Comparison of ENCODE assay signal across 14 cellular contexts in genomic region chr7:3493499-3493898, GRCh38.
DNase-seq lines count a peak whose midpoint lies in the region; ATAC-seq, FAIRE-seq and TF ChIP-seq lines count a peak whose summit lies in the region.
"Had no signal": no experiment of that assay in that cellular context is flagged by ENCODE, and none has a peak within 500 bp of the region (broad histone marks: within the 10 kb centered on the region; RNA-seq: fewer than 3 reads in every experiment).

No MANE protein-coding gene starts in this region.

- FAIRE-seq in A549 (lab: Jason Lieb, UNC) (peak; percentile 85), HepG2 (lab: Jason Lieb, UNC) (no peak), GM19239 (lab: Jason Lieb, UNC) (no peak)
- FAIRE-seq: frontal cortex, G401.6 had no signal

- no TSS peak for BruUV-seq in HepG2 (replicated peaks; lab: Mats Ljungman, UMichigan)

- TF ChIP-seq POLR2A in A549 (IDR thresholded peaks at IDR 0.05; ENCODE audit: low read length) (no peak), HepG2 (IDR thresholded peaks at IDR 0.05; ENCODE audit: insufficient read depth in 1 of 2, low read depth in 2 of 2, low read length in 2 of 2) (no peak)

- intact Hi-C loops in HepG2 (cut with micrococcal nuclease; ENCODE audit: unreplicated experiment): no loop called here

- TF ChIP-seq RAD21 in A549 (conservative IDR thresholded peaks at IDR 0.05 in 1 of 2, IDR thresholded peaks at IDR 0.05 in 1 of 2) (no peak), HepG2 (CRISPR knock-in tag; IDR thresholded peaks at IDR 0.05) (no peak)

- in situ Hi-C loops in HepG2 (cut with HindIII; ENCODE audit: extremely low pct_ligation_motif_present, low pct_unique_long_range_greater_than_20kb): no loop called here

- H3K4me3 ChIP-seq in A549 (no peak overlapping the region), coronary artery (peak overlapping the region; percentile 26), HepG2 (replicated peaks in 1 of 3; ENCODE audit: insufficient read depth in 1 of 3, low read depth in 2 of 3, low read length in 3 of 3) (no peak overlapping the region)
- H3K4me3 ChIP-seq: adrenal gland had no signal

- no peaks in the 10 kb centered on the region for H3K9me3 ChIP-seq in A549
- H3K9me3 ChIP-seq in HepG2 (ENCODE audit: low read length): no peaks in the 10 kb centered on the region
- H3K9me3 ChIP-seq: adrenal gland had no signal

- CTCF ChIA-PET in A549 (lab: Yijun Ruan, JAX): interaction anchor here (3.5 kb wide), 1 partner anchor 11 kb away, joined by 14 read pairs; no protein-coding TSS in a partner anchor
- CTCF ChIA-PET in HepG2 (lab: Yijun Ruan, JAX; ENCODE audit: low intra/inter-chr PET ratio, low total read pairs): no interaction called here
- CTCF ChIA-PET in HEK293T (lab: Yijun Ruan, JAX): interaction anchor here (0.6 to 1.4 kb wide), 3 partner anchors 11 to 189 kb away, joined by 3 to 4 read pairs (median 3); no protein-coding TSS in a partner anchor

- no peak overlapping the region for H3K9ac ChIP-seq in HepG2 (ENCODE audit: insufficient read depth, low read depth, low read length)

- POLR2A ChIA-PET in A549 (lab: Yijun Ruan, JAX): no interaction called here
- POLR2A ChIA-PET in HepG2 (lab: Yijun Ruan, JAX): no interaction called here
- POLR2A ChIA-PET in HEK293T (lab: Yijun Ruan, JAX): no interaction called here

- H3K36me3 ChIP-seq in HepG2 (replicated peaks in 1 of 2; ENCODE audit: control insufficient read depth in 1 of 2, insufficient read depth in 2 of 2, low read length in 2 of 2): no peaks in the 10 kb centered on the region
- H3K36me3 ChIP-seq: adrenal gland had no signal

- no peaks in the 10 kb centered on the region for H3K27me3 ChIP-seq in HepG2 (ENCODE audit: control insufficient read depth in 1 of 2, insufficient read depth in 2 of 2, low read length in 2 of 2)
- H3K27me3 ChIP-seq: adrenal gland had no signal

- H3K4me1 ChIP-seq in A549 (peaks cover 9% of the 10 kb centered on the region; the same call in 2 of the 3 replicates), HepG2 (ENCODE audit: insufficient read depth, low read length) (peaks cover 9% of the 10 kb centered on the region; the same call in 1 of the 2 replicates)
- H3K4me1 ChIP-seq: adrenal gland had no signal

- TF ChIP-seq EP300 in A549 (IDR thresholded peaks at IDR 0.05) (no peak), HepG2 (IDR thresholded peaks at IDR 0.05; ENCODE audit: low read depth in 2 of 2, low read length in 2 of 2) (no peak), HepG2 (CRISPR knock-in tag; IDR thresholded peaks at IDR 0.05; ENCODE audit: borderline replicate concordance) (no peak)

- no peaks in the 10 kb centered on the region for H3K79me2 ChIP-seq in HepG2 (ENCODE audit: insufficient read depth, low read length)

- TF ChIP-seq CTCF in A549 (IDR thresholded peaks at IDR 0.05) (no peak), coronary artery (IDR thresholded peaks at IDR 0.05) (no peak), HepG2 (CRISPR knock-in tag; IDR thresholded peaks at IDR 0.05) (no peak)

- H2AFZ ChIP-seq in HepG2 (ENCODE audit: low read length): no peak overlapping the region

- ATAC-seq in A549: no peak
- no peak for ATAC-seq in HepG2
- no peak for ATAC-seq in HG02973 (IDR thresholded peaks at IDR 0.05; ENCODE audit: unreplicated experiment)
- ATAC-seq: sciatic nerve had no signal

- H4K20me1 ChIP-seq in HepG2 (ENCODE audit: insufficient read depth, low read length): no peaks in the 10 kb centered on the region

- DNase-seq in A549 (ENCODE audit: low read depth in 1 of 2, low spot score in 1 of 2) (no peak), M059J (ENCODE audit: low read depth) (peak; percentile 46), coronary artery (ENCODE audit: low spot score) (no peak), HepG2 (ENCODE audit: low spot score) (peak; percentile 9), HEK293T (ENCODE audit: extremely low spot score) (no peak), NCI-H2081 treated with DMSO at 0.1 percent for 48 hours (lab: John Stamatoyannopoulos, UW) (no peak), GM19239 (ENCODE audit: insufficient read length, low spot score) (no peak)
- DNase-seq: activated CD4-positive, alpha-beta memory T cell treated with anti-CD3 and anti-CD28 coated beads for 36 hours; adrenal gland; NCI-H526 treated with DMSO at 0.1 percent for 48 hours had no signal

- H3K4me2 ChIP-seq in A549: peak overlapping the region; percentile 39
- H3K4me2 ChIP-seq in HepG2 (ENCODE audit: low read depth, low read length): no peak overlapping the region

- no peak overlapping the region for H3K27ac ChIP-seq in A549
- H3K27ac ChIP-seq in coronary artery: peak overlapping the region in 1 of 2 donors; percentile 53
- no peak overlapping the region for H3K27ac ChIP-seq in HepG2 (ENCODE audit: extremely low read length, insufficient read depth, low read length)

TF ChIP-seq in A549, 52 proteins besides CTCF, POLR2A, EP300 and RAD21:
- TF ChIP-seq CEBPB (IDR thresholded peaks at IDR 0.05) (peak in 1 of 2 experiments; percentile 36; a peak in 1 of 4 replicates), BHLHE40 (IDR thresholded peaks at IDR 0.05; ENCODE audit: low read depth, low read length) (no peak)

TF ChIP-seq in HepG2, 621 proteins besides CTCF, POLR2A, EP300 and RAD21:
- TF ChIP-seq ZNF607 (CRISPR knock-in tag; IDR thresholded peaks at IDR 0.05; ENCODE audit: borderline replicate concordance) (no peak), CEBPZ (IDR thresholded peaks at IDR 0.05; ENCODE audit: low read length) (no peak), NKX3-1 (CRISPR knock-in tag; IDR thresholded peaks at IDR 0.05) (no peak), GTF3A (CRISPR knock-in tag; conservative IDR thresholded peaks at IDR 0.05) (no peak), PHF20 (CRISPR knock-in tag; IDR thresholded peaks at IDR 0.05) (no peak), MAFF (IDR thresholded peaks at IDR 0.05; ENCODE audit: low read depth, low read length) (0 out of 2 replicates have a peak, but pooled peaks have one; percentile 6), ZNF12 (CRISPR knock-in tag; IDR thresholded peaks at IDR 0.05) (no peak)
TF ChIP-seq in HepG2: peak in this region for 1.

TF ChIP-seq in HEK293T, 16 proteins besides CTCF, POLR2A, EP300 and RAD21:
- TF ChIP-seq FOXA1 (IDR thresholded peaks at IDR 0.05): no peak
- TF ChIP-seq ELF4 (IDR thresholded peaks at IDR 0.05): no peak
- TF ChIP-seq LEF1 (IDR thresholded peaks at IDR 0.05; ENCODE audit: borderline replicate concordance): no peak
- TF ChIP-seq SP1 (IDR thresholded peaks at IDR 0.05): no peak
- no peak for TF ChIP-seq NFRKB (IDR thresholded peaks at IDR 0.05)
- TF ChIP-seq BHLHE40 (IDR thresholded peaks at IDR 0.05; ENCODE audit: borderline replicate concordance): no peak
- TF ChIP-seq PKNOX1 (IDR thresholded peaks at IDR 0.05): no peak
- no peak for TF ChIP-seq FOXK2 (IDR thresholded peaks at IDR 0.05)
- no peak for TF ChIP-seq FOXM1 (IDR thresholded peaks at IDR 0.05; ENCODE audit: borderline replicate concordance)
- no peak for TF ChIP-seq ZNF384 (IDR thresholded peaks at IDR 0.05)
- TF ChIP-seq SUZ12 (IDR thresholded peaks at IDR 0.05): no peak
- TF ChIP-seq ARNT (IDR thresholded peaks at IDR 0.05): no peak
- no peak for TF ChIP-seq TARDBP (IDR thresholded peaks at IDR 0.05)
- TF ChIP-seq CTBP1 (IDR thresholded peaks at IDR 0.05; ENCODE audit: borderline replicate concordance): no peak
- no peak for TF ChIP-seq HDGF (IDR thresholded peaks at IDR 0.05; ENCODE audit: borderline replicate concordance)
- TF ChIP-seq L3MBTL2 (conservative IDR thresholded peaks at IDR 0.05): no peak

Comparison
In these comparisons a context has a peak if more than half of its experiments do, and no peak if none do; other contexts are left out.
1. DNase-seq: peak in M059J (single experiment) and HepG2 (single experiment); none in A549 (0 of 2), coronary artery (single experiment), HEK293T (single experiment), NCI-H2081 treated with DMSO at 0.1 percent for 48 hours (single experiment) and GM19239 (single experiment).